8 cellular contexts compared by ENCODE assay signal in genomic region chr1:12124693-12125421, GRCh38. TPM values are rescaled to one million over a fixed set of nuclear protein-coding genes. Genes with fewer than 3 reads are reported as not detected.
A peak's percentile ranks its signal among the peaks of the same experiment; 100 is the strongest.
DNase-seq lines count a peak whose midpoint lies in the region; ATAC-seq, FAIRE-seq and TF ChIP-seq lines count a peak whose summit lies in the region.

No MANE protein-coding gene starts in this region.

- TF ChIP-seq EP300 in H1 (IDR thresholded peaks at IDR 0.05; ENCODE audit: borderline replicate concordance in 1 of 2, low read depth in 2 of 2, low read length in 2 of 2) = no peak

- no peak overlapping the region for H2BK20ac ChIP-seq in H1 (ENCODE audit: low read length)

- WGBS in H1 (ENCODE audit: extremely low coverage in 1 of 2, insufficient coverage in 1 of 2, insufficient read length in 1 of 2, insufficient replicate concordance in 2 of 2, low coverage in 1 of 2, low lambda C conversion rate in 2 of 2, missing lambda C conversion rate in 1 of 2), 2 experiments = 65% methylated on average over 19 of the region's 19 CpGs; no CpG with 5 or more reads in 1 of the 2 experiments

- no peaks in the 10 kb centered on the region for H3K79me2 ChIP-seq in H1 (ENCODE audit: control insufficient read depth in 1 of 2, insufficient read depth in 2 of 2, low read length in 2 of 2)

- H3K4me3 ChIP-seq in AG04450 (ENCODE audit: low read depth, low read length) = no peak overlapping the region
- H3K4me3 ChIP-seq in H1 (ENCODE audit: extremely low read depth in 1 of 4, insufficient read depth in 2 of 4, low read depth in 3 of 4, low read length in 4 of 4) = no peak overlapping the region
- no peak overlapping the region for H3K4me3 ChIP-seq in mucosa of descending colon

- CTCF ChIA-PET in AG04450 (lab: Charles Lee) = interaction anchor here (0.6 to 6.6 kb wide), 54 partner anchors 9 to 534 kb away, joined by 3 to 237 read pairs (median 7); partner anchors contain the start of genes MIIP and VPS13D
- CTCF ChIA-PET in H1 (lab: Charles Lee; ENCODE audit: partially characterized antibody) = interaction anchor here (0.7 to 12.6 kb wide), 46 partner anchors 9 to 679 kb away, joined by 3 to 503 read pairs (median 8); partner anchors contain the start of genes TNFRSF1B and VPS13D

- no peak overlapping the region for H3K4me2 ChIP-seq in H1 (ENCODE audit: insufficient read depth in 1 of 2, low read depth in 2 of 2, low read length in 2 of 2)

- H2AFZ ChIP-seq in H1 (ENCODE audit: low read length) = no peak overlapping the region

- no peak overlapping the region for H3K27ac ChIP-seq in AG04450 (ENCODE audit: low read depth, low read length)
- H3K27ac ChIP-seq in H1 (ENCODE audit: low read depth, low read length) = no peak overlapping the region

- no peak overlapping the region for H2BK120ac ChIP-seq in H1 (replicated peaks; ENCODE audit: low read depth, low read length)

- H4K91ac ChIP-seq in H1 (replicated peaks; ENCODE audit: insufficient read length, low read length) = no peak overlapping the region

- H3K14ac ChIP-seq in H1 (ENCODE audit: insufficient read length) = no peak overlapping the region

- H3K23ac ChIP-seq in H1 (ENCODE audit: insufficient read length) = no peak overlapping the region

- no peak overlapping the region for H2BK15ac ChIP-seq in H1 (ENCODE audit: low read length)

- H3K9ac ChIP-seq in H1 (replicated peaks in 1 of 4; ENCODE audit: extremely low read depth in 1 of 4, low read depth in 3 of 4, low read length in 3 of 4) = no peak overlapping the region

- H3K36me3 ChIP-seq in H1 (ENCODE audit: control insufficient read depth in 2 of 4, insufficient read depth in 4 of 4, low read length in 3 of 4) (peaks cover 0 to 7% (median 2%) of the 10 kb centered on the region in 4 experiments; a peak in 5 of 8 replicates), mucosa of descending colon (ENCODE audit: low read depth) (no peaks in the 10 kb centered on the region)

- no peak overlapping the region for H2BK12ac ChIP-seq in H1 (ENCODE audit: low read depth, low read length)

- peak; percentile 96 to 97 for TF ChIP-seq RAD21 in H1 (IDR thresholded peaks at IDR 0.05 in 1 of 2, conservative IDR thresholded peaks at IDR 0.05 in 1 of 2; ENCODE audit: low read depth in 2 of 2, low read length in 2 of 2)

- FAIRE-seq in H1 (lab: Jason Lieb, UNC) = peak; percentile 68

- H4K5ac ChIP-seq in H1 (ENCODE audit: insufficient read length, low read depth, low read length) = no peak overlapping the region

- in situ Hi-C loops in GM18951 (cut with MboI; ENCODE audit: low sequenced_read_pairs, unreplicated experiment) = loop anchor here (5.0 to 25.0 kb wide), 2 partner anchors 82 to 512 kb away; partner anchors contain the start of gene AADACL4

- H3K9me3 ChIP-seq in AG04450 (ENCODE audit: control insufficient read depth, insufficient read depth, low read length) (no peaks in the 10 kb centered on the region; the same call in 1 of the 2 replicates), H1 (ENCODE audit: insufficient read depth in 2 of 2, low read depth in 1 of 2, low read length in 1 of 2) (no peaks in the 10 kb centered on the region), mucosa of descending colon (no peaks in the 10 kb centered on the region)

- peak; percentile 3 for TF ChIP-seq POLR2A in GM18951 (IDR thresholded peaks at IDR 0.05; ENCODE audit: extremely low read depth, insufficient read depth, insufficient read length)
- TF ChIP-seq POLR2A in H1 (IDR thresholded peaks at IDR 0.05; ENCODE audit: control extremely low read depth in 1 of 2, low read depth in 2 of 2, low read length in 2 of 2) = no peak

- H3K27me3 ChIP-seq in AG04450 (ENCODE audit: control insufficient read depth, insufficient read depth, low read length) (peaks cover 8% of the 10 kb centered on the region), H1 (replicated peaks in 1 of 4; ENCODE audit: control insufficient read depth in 3 of 4, extremely low read depth in 1 of 4, insufficient read depth in 3 of 4, low read length in 3 of 4) (no peaks in the 10 kb centered on the region)

- POLR2A ChIA-PET in AG04450 (lab: Yijun Ruan, JAX) (interaction anchor here (0.6 to 1.4 kb wide), 4 partner anchors 58 to 116 kb away, joined by 3 to 6 read pairs (median 4); no protein-coding TSS in a partner anchor), H1 (lab: Charles Lee; ENCODE audit: partially characterized antibody) (interaction anchor here (1.1 to 2.0 kb wide), 4 partner anchors 15 to 80 kb away, joined by 3 to 8 read pairs (median 4); no protein-coding TSS in a partner anchor)

- H3K56ac ChIP-seq in H1 (replicated peaks; ENCODE audit: insufficient read length, low read depth, low read length) = no peak overlapping the region

- no peak overlapping the region for H4K8ac ChIP-seq in H1 (ENCODE audit: extremely low read depth, insufficient read depth, low read length)

- no peaks in the 10 kb centered on the region for H3K79me1 ChIP-seq in H1 (ENCODE audit: low read depth, low read length)

- peak; percentile 96 for TF ChIP-seq CTCF in AG04450 (IDR thresholded peaks at IDR 0.05; ENCODE audit: low read depth, low read length)
- TF ChIP-seq CTCF in H1 (IDR thresholded peaks at IDR 0.05; ENCODE audit: control extremely low read depth in 1 of 3, insufficient read depth in 1 of 3, low read depth in 1 of 3, low read length in 3 of 3) = peak; percentile 78 to 97 (median 89)
- TF ChIP-seq CTCF in mucosa of descending colon (IDR thresholded peaks at IDR 0.05) = peak; percentile 94

- H2AK5ac ChIP-seq in H1 (ENCODE audit: low read depth, low read length) = no peak overlapping the region

- H4K20me1 ChIP-seq in H1 (replicated peaks in 1 of 2; ENCODE audit: control insufficient read depth in 1 of 2, insufficient read depth in 2 of 2, low read length in 2 of 2) = no peaks in the 10 kb centered on the region

- DNase-seq in AG04450 (ENCODE audit: low read depth, low spot score) = peak; percentile 46
- DNase-seq in NCI-H69 (lab: John Stamatoyannopoulos, UW) = peak; percentile 54
- DNase-seq in activated CD8-positive, alpha-beta memory T cell treated with anti-CD3 and anti-CD28 coated beads for 24 hours = peak; percentile 95
- DNase-seq in H1 (ENCODE audit: low read depth in 1 of 2, low spot score in 2 of 2) = peak; percentile 41 to 91
- DNase-seq in mucosa of descending colon = peak in 2 of 3 donors; percentile 78 to 85
- peak; percentile 50 to 65 for DNase-seq in stimulated activated CD8-positive, alpha-beta memory T cell treated with anti-CD3 and anti-CD28 coated beads, Interleukin-4, amount 100 ng/mL, for 1 hour (ENCODE audit: low read depth in 2 of 2, low spot score in 1 of 2)

- ATAC-seq in mucosa of descending colon = peak; percentile 90
- ATAC-seq in HG02798 (IDR thresholded peaks at IDR 0.05; ENCODE audit: poor library complexity, unreplicated experiment) = no peak

- intact Hi-C loops in mucosa of descending colon (cut with DNase I, micrococcal nuclease) = loop anchor here in 1 of 2 donors (2.0 kb wide), 1 partner anchor 84 kb away; no protein-coding TSS in a partner anchor

- H3K23me2 ChIP-seq in H1 (ENCODE audit: low read depth, low read length) = no peaks in the 10 kb centered on the region

- no peak overlapping the region for H2BK5ac ChIP-seq in H1 (ENCODE audit: low read depth, low read length)

- no peak overlapping the region for H3K4ac ChIP-seq in H1 (replicated peaks; ENCODE audit: insufficient read length, low read depth, low read length)

- H3K18ac ChIP-seq in H1 (ENCODE audit: extremely low read depth, low read length) = no peak overlapping the region

- no peaks in the 10 kb centered on the region for H3K4me1 ChIP-seq in H1 (replicated peaks in 1 of 4; ENCODE audit: control insufficient read depth in 3 of 4, insufficient read depth in 4 of 4, low read length in 3 of 4)
- H3K4me1 ChIP-seq in mucosa of descending colon (ENCODE audit: low read depth) = no peaks in the 10 kb centered on the region

TF ChIP-seq in H1, 55 proteins besides CTCF, POLR2A, EP300 and RAD21 (continues in another document):
- TF ChIP-seq SRF (IDR thresholded peaks at IDR 0.05; ENCODE audit: low read depth, low read length) (no peak), CHD1 (IDR thresholded peaks at IDR 0.05; ENCODE audit: low read depth, low read length) (no peak), TAF7 (optimal IDR thresholded peaks at IDR 0.05; ENCODE audit: borderline replicate concordance, low read depth, low read length) (no peak), CBX8 (IDR thresholded peaks at IDR 0.05; ENCODE audit: borderline replicate concordance, low read depth, low read length) (no peak), EZH2 (IDR thresholded peaks at IDR 0.05; ENCODE audit: low read depth, low read length, severe bottlenecking) (no peak), E2F6 (IDR thresholded peaks at IDR 0.05) (no peak), SUZ12 (IDR thresholded peaks at IDR 0.05; ENCODE audit: low read length) (no peak), GABPA (IDR thresholded peaks at IDR 0.05; ENCODE audit: borderline replicate concordance, insufficient read depth, low read length) (no peak; the same call in 1 of the 2 replicates), MAX (IDR thresholded peaks at IDR 0.05) (no peak), POLR2AphosphoS5 (IDR thresholded peaks at IDR 0.05; ENCODE audit: low read depth, low read length) (no peak), RNF2 (IDR thresholded peaks at IDR 0.05; ENCODE audit: borderline replicate concordance, low read depth, low read length, missing control alignments, poor library complexity, severe bottlenecking) (no peak), MAFK (IDR thresholded peaks at IDR 0.05; ENCODE audit: low read depth, low read length) (no peak)

RNA-seq across cellular contexts. Expression of gene TNFRSF1B, which starts 41.9 kb away (rescaled TPM):
- polyA plus RNA-seq in AG04450 (2011; rRNA removed) = 5.9 and 6.2 TPM in 2 replicates
- 8.9 and 12.5 TPM in 2 replicates for polyA minus RNA-seq in AG04450 (2011; rRNA and poly(A)+ RNA removed)
- 2.8 and 2.9 TPM in 2 replicates for total RNA-seq in H1 (2021; fragmentation: NEBNext Ultra II Directional; extraction: Animal tissue kit (Norgen Biotek cat#: 25700))
- 1.7 and 2.4 TPM in 2 replicates for polyA plus RNA-seq in H1 (2011; rRNA removed)
- 1.8 TPM for polyA plus RNA-seq in H1 (2011; cell fraction: cytosol; rRNA removed)
- polyA plus RNA-seq in H1 (2011; cell fraction: nucleus; rRNA removed) = 2.5 TPM
- polyA plus RNA-seq in H1 (2012, experiment 1 of 2) = 1.3 to 2.6 TPM (median 2.1 TPM) in 4 replicates
- 1.3 TPM for polyA plus RNA-seq in H1 (2012, experiment 2 of 2)
- 2.9 TPM for polyA plus RNA-seq in H1 (2013, experiment 1 of 2)
- 3.5 TPM for polyA plus RNA-seq in H1 (2013, experiment 2 of 2)
- 1.1 and 1.5 TPM in 2 replicates for polyA minus RNA-seq in H1 (2011; rRNA and poly(A)+ RNA removed)
- 0.88 TPM for polyA minus RNA-seq in H1 (2011; cell fraction: cytosol; rRNA and poly(A)+ RNA removed)
- 0.90 TPM for polyA minus RNA-seq in H1 (2011; cell fraction: nucleus; rRNA and poly(A)+ RNA removed)
- total RNA-seq in mucosa of descending colon = 10 to 100 TPM; 20.3 to 39.3 (median 31.6) TPM
